ENCODE assay signal across 16 cellular contexts in genomic region chr12:126763359-126763758, GRCh38.
DNase-seq lines count a peak whose midpoint lies in the region; ATAC-seq and TF ChIP-seq lines count a peak whose summit lies in the region.
"Had no signal": no experiment of that assay in that cellular context is flagged by ENCODE, and none has a peak within 500 bp of the region (broad histone marks: within the 10 kb centered on the region; RNA-seq: fewer than 3 reads in every experiment).

No MANE protein-coding gene starts in this region.

- H3K9me3 Mint-ChIP-seq in CD4-positive, alpha-beta T cell = peaks cover 13% of the 10 kb centered on the region
- H3K9me3 Mint-ChIP-seq in activated T-helper 17 cell treated with anti-CD3 and anti-CD28 coated beads, Interleukin-2, amount 50 U/mL, for 72 hours = peaks cover 16% of the 10 kb centered on the region
- peaks cover 9 to 53% (median 26%) of the 10 kb centered on the region in 11 donors for H3K9me3 Mint-ChIP-seq in naive thymus-derived CD4-positive, alpha-beta T cell
- peaks cover 15% of the 10 kb centered on the region for H3K9me3 Mint-ChIP-seq in stimulated activated effector memory CD8-positive, alpha-beta T cell treated with anti-CD3 and anti-CD28 coated beads, Interleukin-12 subunit alpha, Interleukin-12 subunit beta, amount 100 ng/mL, for 72 hours

- H3K27ac Mint-ChIP-seq in CD4-positive, alpha-beta T cell = peak overlapping the region; percentile 8
- peak overlapping the region; percentile 90 for H3K27ac Mint-ChIP-seq in activated T-helper 17 cell treated with anti-CD3 and anti-CD28 coated beads, Interleukin-2, amount 50 U/mL, for 72 hours
- H3K27ac Mint-ChIP-seq in naive thymus-derived CD4-positive, alpha-beta T cell = no peak overlapping the region
- H3K27ac Mint-ChIP-seq in stimulated activated effector memory CD8-positive, alpha-beta T cell treated with anti-CD3 and anti-CD28 coated beads, Interleukin-12 subunit alpha, Interleukin-12 subunit beta, amount 100 ng/mL, for 72 hours = no peak overlapping the region
- H3K27ac Mint-ChIP-seq: CD14-positive monocyte, H9 had no signal

- no peak for ATAC-seq in CD4-positive, alpha-beta T cell (ENCODE audit: poor library complexity)
- ATAC-seq in activated T-helper 17 cell treated with anti-CD3 and anti-CD28 coated beads, Interleukin-2, amount 50 U/mL, for 72 hours (replicated peaks) = no peak
- ATAC-seq in naive thymus-derived CD4-positive, alpha-beta T cell = peak; percentile 48
- no peak for ATAC-seq in stimulated activated effector memory CD8-positive, alpha-beta T cell treated with anti-CD3 and anti-CD28 coated beads, Interleukin-12 subunit alpha, Interleukin-12 subunit beta, amount 100 ng/mL, for 72 hours
- ATAC-seq: GM12878 had no signal

- peak overlapping the region; percentile 0 for H3K4me3 Mint-ChIP-seq in CD4-positive, alpha-beta T cell
- peak overlapping the region; percentile 66 for H3K4me3 Mint-ChIP-seq in activated T-helper 17 cell treated with anti-CD3 and anti-CD28 coated beads, Interleukin-2, amount 50 U/mL, for 72 hours
- H3K4me3 Mint-ChIP-seq in naive thymus-derived CD4-positive, alpha-beta T cell = no peak overlapping the region
- peak overlapping the region; percentile 24 for H3K4me3 Mint-ChIP-seq in stimulated activated effector memory CD8-positive, alpha-beta T cell treated with anti-CD3 and anti-CD28 coated beads, Interleukin-12 subunit alpha, Interleukin-12 subunit beta, amount 100 ng/mL, for 72 hours
- H3K4me3 Mint-ChIP-seq: CD14-positive monocyte, H9 had no signal

- H3K36me3 ChIP-seq in naive thymus-derived CD4-positive, alpha-beta T cell (ENCODE audit: control insufficient read depth in 2 of 3, insufficient read depth in 3 of 3, low read length in 3 of 3) = no peaks in the 10 kb centered on the region

- intact Hi-C loops in CD4-positive, alpha-beta T cell (cut with DNase I, micrococcal nuclease) = no loop called here
- intact Hi-C loops in naive thymus-derived CD4-positive, alpha-beta T cell (cut with micrococcal nuclease) = no loop called here

- no peak for DNase-seq in CD4-positive, alpha-beta T cell
- no peak for DNase-seq in naive thymus-derived CD4-positive, alpha-beta T cell
- DNase-seq in stimulated activated effector memory CD8-positive, alpha-beta T cell treated with anti-CD3 and anti-CD28 coated beads, Interleukin-12 subunit alpha, Interleukin-12 subunit beta, amount 100 ng/mL, for 72 hours (ENCODE audit: low spot score in 2 of 2) = no peak
- DNase-seq in GM20000 (ENCODE audit: low spot score) = no peak
- DNase-seq in CD1c-positive myeloid dendritic cell (ENCODE audit: extremely low spot score) = no peak
- no peak for DNase-seq in stimulated activated CD4-positive, alpha-beta T cell treated with anti-CD3 and anti-CD28 coated beads, Interleukin-1b, Interleukin-23, amount 100 ng/mL, for 48 hours
- DNase-seq: 8988T, Calu3, DMS79 treated with DMSO at 0.1 percent for 48 hours, GF-D8, H9, IMR-90 had no signal

- peaks cover 15% of the 10 kb centered on the region for H3K9me3 ChIP-seq in CD4-positive, alpha-beta T cell (ENCODE audit: control insufficient read depth, low read length)
- H3K9me3 ChIP-seq in naive thymus-derived CD4-positive, alpha-beta T cell (ENCODE audit: control insufficient read depth in 2 of 3, low read length in 3 of 3) = peaks cover 0 to 15% (median 0%) of the 10 kb centered on the region in 3 experiments

- peaks cover 27% of the 10 kb centered on the region for H3K4me1 Mint-ChIP-seq in CD4-positive, alpha-beta T cell (ENCODE audit: low read depth)
- H3K4me1 Mint-ChIP-seq in activated T-helper 17 cell treated with anti-CD3 and anti-CD28 coated beads, Interleukin-2, amount 50 U/mL, for 72 hours = peaks cover 35% of the 10 kb centered on the region
- peaks cover 0 to 12% (median 8%) of the 10 kb centered on the region in 7 donors for H3K4me1 Mint-ChIP-seq in naive thymus-derived CD4-positive, alpha-beta T cell
- H3K4me1 Mint-ChIP-seq in stimulated activated effector memory CD8-positive, alpha-beta T cell treated with anti-CD3 and anti-CD28 coated beads, Interleukin-12 subunit alpha, Interleukin-12 subunit beta, amount 100 ng/mL, for 72 hours = peaks cover 76% of the 10 kb centered on the region
- H3K4me1 Mint-ChIP-seq: H9 had no signal

- no peak overlapping the region for H3K4me3 ChIP-seq in naive thymus-derived CD4-positive, alpha-beta T cell (ENCODE audit: low read length)
- H3K4me3 ChIP-seq: BLaER1, GM12878 had no signal

- peaks cover 54% of the 10 kb centered on the region for H3K36me3 Mint-ChIP-seq in CD4-positive, alpha-beta T cell (ENCODE audit: low read depth)
- H3K36me3 Mint-ChIP-seq in activated T-helper 17 cell treated with anti-CD3 and anti-CD28 coated beads, Interleukin-2, amount 50 U/mL, for 72 hours (ENCODE audit: low read depth) = peaks cover 93% of the 10 kb centered on the region
- H3K36me3 Mint-ChIP-seq in naive thymus-derived CD4-positive, alpha-beta T cell = peaks cover 0 to 21% (median 12%) of the 10 kb centered on the region in 5 donors
- peaks cover 94% of the 10 kb centered on the region for H3K36me3 Mint-ChIP-seq in stimulated activated effector memory CD8-positive, alpha-beta T cell treated with anti-CD3 and anti-CD28 coated beads, Interleukin-12 subunit alpha, Interleukin-12 subunit beta, amount 100 ng/mL, for 72 hours
- H3K36me3 Mint-ChIP-seq: CD14-positive monocyte had no signal

- TF ChIP-seq CTCF in CD4-positive, alpha-beta T cell (IDR thresholded peaks at IDR 0.05) = no peak
- TF ChIP-seq CTCF in GM20000 (IDR thresholded peaks at IDR 0.05; ENCODE audit: extremely low read depth, missing control alignments) = no peak

- peaks cover 0 to 32% of the 10 kb centered on the region in 2 donors for H3K4me1 ChIP-seq in naive thymus-derived CD4-positive, alpha-beta T cell (ENCODE audit: control insufficient read depth in 2 of 2, insufficient read depth in 2 of 2, low read length in 2 of 2)

- CTCF ChIA-PET in CD4-positive, alpha-beta T cell (lab: Charles Lee) = no interaction called here
- CTCF ChIA-PET in naive thymus-derived CD4-positive, alpha-beta T cell (lab: Charles Lee) = no interaction called here

- no peaks in the 10 kb centered on the region for H3K27me3 Mint-ChIP-seq in CD4-positive, alpha-beta T cell
- no peaks in the 10 kb centered on the region for H3K27me3 Mint-ChIP-seq in activated T-helper 17 cell treated with anti-CD3 and anti-CD28 coated beads, Interleukin-2, amount 50 U/mL, for 72 hours
- H3K27me3 Mint-ChIP-seq in naive thymus-derived CD4-positive, alpha-beta T cell = peaks cover 0 to 5% (median 0%) of the 10 kb centered on the region in 5 donors

- POLR2A ChIA-PET in CD4-positive, alpha-beta T cell (lab: Charles Lee) = interaction anchor here (2.5 kb wide), 1 partner anchor 9 kb away, joined by 6 read pairs; no protein-coding TSS in a partner anchor
- POLR2A ChIA-PET in naive thymus-derived CD4-positive, alpha-beta T cell (lab: Charles Lee) = no interaction called here

- H3K27me3 ChIP-seq in CD4-positive, alpha-beta T cell (ENCODE audit: control insufficient read depth, insufficient read depth, low read length) = no peaks in the 10 kb centered on the region
- no peaks in the 10 kb centered on the region for H3K27me3 ChIP-seq in naive thymus-derived CD4-positive, alpha-beta T cell (ENCODE audit: control insufficient read depth in 2 of 2, insufficient read depth in 2 of 2, low read length in 2 of 2)
- H3K27me3 ChIP-seq: BLaER1 had no signal

- no peak overlapping the region for H3K27ac ChIP-seq in CD4-positive, alpha-beta T cell (ENCODE audit: low read depth, low read length)
- no peak overlapping the region for H3K27ac ChIP-seq in naive thymus-derived CD4-positive, alpha-beta T cell (ENCODE audit: low read depth, low read length)
- H3K27ac ChIP-seq: BLaER1 had no signal

Comparison
In these comparisons a context has a peak if more than half of its experiments do, and no peak if none do; other contexts are left out.
1. H3K27ac Mint-ChIP-seq: peak in CD4-positive, alpha-beta T cell (single experiment) and activated T-helper 17 cell treated with anti-CD3 and anti-CD28 coated beads, Interleukin-2, amount 50 U/mL, for 72 hours (single experiment); none in naive thymus-derived CD4-positive, alpha-beta T cell (0 of 9) and stimulated activated effector memory CD8-positive, alpha-beta T cell treated with anti-CD3 and anti-CD28 coated beads, Interleukin-12 subunit alpha, Interleukin-12 subunit beta, amount 100 ng/mL, for 72 hours (single experiment).
2. H3K4me3 Mint-ChIP-seq: peak in CD4-positive, alpha-beta T cell (single experiment), activated T-helper 17 cell treated with anti-CD3 and anti-CD28 coated beads, Interleukin-2, amount 50 U/mL, for 72 hours (single experiment) and stimulated activated effector memory CD8-positive, alpha-beta T cell treated with anti-CD3 and anti-CD28 coated beads, Interleukin-12 subunit alpha, Interleukin-12 subunit beta, amount 100 ng/mL, for 72 hours (single experiment); none in naive thymus-derived CD4-positive, alpha-beta T cell (0 of 10).